Comparison of ENCODE assay signal across 18 cellular contexts in the genomic region with DNA sequence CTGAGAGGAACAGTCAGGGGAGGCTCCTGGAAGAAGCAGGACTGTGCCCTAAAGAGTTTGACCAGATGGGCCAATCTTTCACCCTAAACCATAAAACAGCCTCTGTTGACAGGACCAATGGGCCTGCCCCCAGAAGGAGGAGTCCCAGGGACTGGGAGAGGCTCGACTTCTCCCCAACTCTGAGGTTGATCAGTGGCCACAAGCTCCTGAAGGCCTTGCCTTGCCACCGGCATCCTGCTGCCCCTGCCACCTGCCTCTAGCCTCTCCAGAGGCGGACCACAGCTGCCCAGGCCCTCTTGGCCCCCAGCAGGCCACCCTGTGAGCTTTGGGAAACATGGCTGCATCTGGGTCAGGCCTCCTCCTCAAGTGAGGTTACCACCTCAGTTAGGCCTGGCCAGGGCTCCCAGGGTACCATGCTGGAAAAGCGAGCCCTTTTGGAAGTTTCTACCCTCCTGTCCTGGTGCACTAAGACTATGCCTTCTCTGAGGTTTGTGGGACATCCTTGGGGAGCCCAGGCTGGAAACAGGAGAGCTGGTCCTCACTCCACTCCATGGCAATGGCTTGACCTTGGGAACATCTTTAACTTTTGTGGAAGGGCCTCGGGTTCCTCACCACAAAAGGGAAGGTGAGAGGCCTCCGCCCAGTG. TPM values are rescaled to one million over a fixed set of nuclear protein-coding genes. Genes with fewer than 3 reads are reported as not detected.
DNase-seq lines count a peak whose midpoint lies in the region; ATAC-seq, FAIRE-seq and TF ChIP-seq lines count a peak whose summit lies in the region.
"Had no signal": no experiment of that assay in that cellular context is flagged by ENCODE, and none has a peak within 500 bp of the region (broad histone marks: within the 10 kb centered on the region; RNA-seq: fewer than 3 reads in every experiment).

No MANE protein-coding gene starts in this region.

- no TSS peak for BruUV-seq in HepG2 (replicated peaks; lab: Mats Ljungman, UMichigan)

- H3K4me2 ChIP-seq in HepG2 (ENCODE audit: low read depth, low read length), result no peak overlapping the region

- no peaks in the 10 kb centered on the region for H3K36me3 Mint-ChIP-seq in osteocyte (ENCODE audit: unreplicated experiment)
- H3K36me3 Mint-ChIP-seq: stimulated activated memory B cell treated with anti-CD40 and anti-IgM and Interleukin-4, amounts not matched to agents 10 μg/mL and 1 μg/mL and 100 μg/mL, for 72 hours had no signal

- intact Hi-C loops in HepG2 (cut with micrococcal nuclease; ENCODE audit: unreplicated experiment), result no loop called here

- no peak for DNase-seq in HepG2 (ENCODE audit: low spot score)
- peak; percentile 36 for DNase-seq in ecto neural progenitor cell (ENCODE audit: low spot score)
- DNase-seq in osteocyte (ENCODE audit: extremely low spot score, unreplicated experiment), result peak; percentile 80
- DNase-seq in NCI-H146 (lab: John Stamatoyannopoulos, UW), result no peak
- DNase-seq in RWPE1 (ENCODE audit: low spot score), result no peak
- no peak for DNase-seq in glomerular visceral epithelial cell (ENCODE audit: extremely low spot score)
- DNase-seq: Calu3, GDM1, NCI-H2081, NCI-H526 treated with DMSO at 0.1 percent for 48 hours, PC-3 had no signal

- H3K4me1 Mint-ChIP-seq in osteocyte (ENCODE audit: unreplicated experiment), result peaks cover 23% of the 10 kb centered on the region

- TF ChIP-seq POLR2A in HepG2 (IDR thresholded peaks at IDR 0.05; ENCODE audit: insufficient read depth in 1 of 2, low read depth in 2 of 2, low read length in 2 of 2), result no peak

- H3K4me3 ChIP-seq in liver (ENCODE audit: low read depth in 1 of 3, low read length in 3 of 3), result no peak overlapping the region
- no peak overlapping the region for H3K4me3 ChIP-seq in HepG2 (replicated peaks in 1 of 3; ENCODE audit: insufficient read depth in 1 of 3, low read depth in 2 of 3, low read length in 3 of 3)
- H3K4me3 ChIP-seq: adrenal gland, skin epidermis had no signal

- no peak for ATAC-seq in HepG2
- ATAC-seq in HG02571 (IDR thresholded peaks at IDR 0.05; ENCODE audit: unreplicated experiment), result no peak
- ATAC-seq: PC-3; stimulated activated memory B cell treated with anti-CD40 and anti-IgM and Interleukin-4, amounts not matched to agents 10 μg/mL and 1 μg/mL and 100 μg/mL, for 72 hours had no signal

- in situ Hi-C loops in HepG2 (cut with HindIII; ENCODE audit: extremely low pct_ligation_motif_present, low pct_unique_long_range_greater_than_20kb), result no loop called here

- no peaks in the 10 kb centered on the region for H3K9me3 Mint-ChIP-seq in osteocyte (ENCODE audit: unreplicated experiment)
- H3K9me3 Mint-ChIP-seq: stimulated activated memory B cell treated with anti-CD40 and anti-IgM and Interleukin-4, amounts not matched to agents 10 μg/mL and 1 μg/mL and 100 μg/mL, for 72 hours had no signal

- H3K4me3 Mint-ChIP-seq in osteocyte (ENCODE audit: unreplicated experiment), result no peak overlapping the region
- H3K4me3 Mint-ChIP-seq: stimulated activated memory B cell treated with anti-CD40 and anti-IgM and Interleukin-4, amounts not matched to agents 10 μg/mL and 1 μg/mL and 100 μg/mL, for 72 hours had no signal

- no peak overlapping the region for H3K27ac Mint-ChIP-seq in osteocyte (ENCODE audit: unreplicated experiment)
- H3K27ac Mint-ChIP-seq: stimulated activated memory B cell treated with anti-CD40 and anti-IgM and Interleukin-4, amounts not matched to agents 10 μg/mL and 1 μg/mL and 100 μg/mL, for 72 hours had no signal

- H3K9ac ChIP-seq in liver (ENCODE audit: low read depth in 1 of 2, low read length in 2 of 2) (no peak overlapping the region), HepG2 (ENCODE audit: insufficient read depth, low read depth, low read length) (no peak overlapping the region)

- H3K4me1 ChIP-seq in liver (ENCODE audit: control insufficient read depth in 4 of 4, insufficient read depth in 4 of 4, low read length in 3 of 4) (peaks cover 2 to 21% (median 12%) of the 10 kb centered on the region in 4 donors), HepG2 (ENCODE audit: insufficient read depth, low read length) (peaks cover 21% of the 10 kb centered on the region)

- 86% methylated on average over 6 of the region's 6 CpGs for WGBS in liver
- 33% methylated on average over 2 of the region's 6 CpGs for WGBS in HepG2 (ENCODE audit: low lambda C conversion rate)

- no peak for TF ChIP-seq RAD21 in liver (IDR thresholded peaks at IDR 0.05)
- TF ChIP-seq RAD21 in HepG2 (CRISPR knock-in tag; IDR thresholded peaks at IDR 0.05), result no peak

- no peak for TF ChIP-seq CTCF in liver (IDR thresholded peaks at IDR 0.05; ENCODE audit: low read depth, low read length, missing input control)
- TF ChIP-seq CTCF in HepG2 (CRISPR knock-in tag; IDR thresholded peaks at IDR 0.05), result no peak
- TF ChIP-seq CTCF in osteocyte (IDR thresholded peaks at IDR 0.05), result no peak
- no peak for TF ChIP-seq CTCF in RWPE1 (conservative IDR thresholded peaks at IDR 0.05; ENCODE audit: low read depth)

- no peak for TF ChIP-seq EP300 in HepG2 (IDR thresholded peaks at IDR 0.05; ENCODE audit: low read depth in 2 of 2, low read length in 2 of 2)
- no peak for TF ChIP-seq EP300 in HepG2 (CRISPR knock-in tag; IDR thresholded peaks at IDR 0.05; ENCODE audit: borderline replicate concordance)

- H3K27me3 Mint-ChIP-seq in osteocyte (ENCODE audit: unreplicated experiment), result peaks cover 42% of the 10 kb centered on the region

- FAIRE-seq in HepG2 (lab: Jason Lieb, UNC), result no peak
- FAIRE-seq: frontal cortex had no signal

- H3K36me3 ChIP-seq in liver (ENCODE audit: control insufficient read depth in 4 of 4, insufficient read depth in 3 of 4, low read depth in 1 of 4, low read length in 3 of 4), result no peaks in the 10 kb centered on the region
- H3K36me3 ChIP-seq in HepG2 (replicated peaks in 1 of 2; ENCODE audit: control insufficient read depth in 1 of 2, insufficient read depth in 2 of 2, low read length in 2 of 2), result no peaks in the 10 kb centered on the region
- H3K36me3 ChIP-seq: adrenal gland, neutrophil had no signal

- H3K27ac ChIP-seq in liver (ENCODE audit: low read depth in 1 of 2, low read length in 2 of 2) (peak overlapping the region; percentile 5 to 29), HepG2 (ENCODE audit: extremely low read length, insufficient read depth, low read length) (no peak overlapping the region), RWPE1 (no peak overlapping the region)
- H3K27ac ChIP-seq: adrenal gland, neutrophil had no signal

- CTCF ChIA-PET in HepG2 (lab: Yijun Ruan, JAX; ENCODE audit: low intra/inter-chr PET ratio, low total read pairs), result no interaction called here
- CTCF ChIA-PET in RWPE1 (lab: Yijun Ruan, JAX), result no interaction called here

- H3K79me2 ChIP-seq in HepG2 (ENCODE audit: insufficient read depth, low read length), result no peaks in the 10 kb centered on the region

- no peaks in the 10 kb centered on the region for H4K20me1 ChIP-seq in HepG2 (ENCODE audit: insufficient read depth, low read length)

- H3K9me3 ChIP-seq in liver (ENCODE audit: control insufficient read depth in 4 of 4, low read length in 3 of 4) (no peaks in the 10 kb centered on the region), HepG2 (ENCODE audit: low read length) (no peaks in the 10 kb centered on the region)
- H3K9me3 ChIP-seq: adrenal gland, neutrophil had no signal

- no peak overlapping the region for H2AFZ ChIP-seq in HepG2 (ENCODE audit: low read length)

- POLR2A ChIA-PET in HepG2 (lab: Yijun Ruan, JAX), result no interaction called here
- POLR2A ChIA-PET in RWPE1 (lab: Yijun Ruan, JAX; ENCODE audit: low non-redundant PET), result no interaction called here

- H3K27me3 ChIP-seq in liver (ENCODE audit: control insufficient read depth in 4 of 4, insufficient read depth in 4 of 4, low read length in 3 of 4), result no peaks in the 10 kb centered on the region
- peaks cover 6 to 38% of the 10 kb centered on the region in 2 experiments; a peak in 4 of 5 replicates for H3K27me3 ChIP-seq in HepG2 (ENCODE audit: control insufficient read depth in 1 of 2, insufficient read depth in 2 of 2, low read length in 2 of 2)

TF ChIP-seq in liver, 16 proteins besides CTCF, POLR2A, EP300 and RAD21 (continues in another document):
- TF ChIP-seq HNF4G (IDR thresholded peaks at IDR 0.05) (no peak), YY1 (IDR thresholded peaks at IDR 0.05) (no peak), JUND (IDR thresholded peaks at IDR 0.05) (no peak), SP1 (IDR thresholded peaks at IDR 0.05) (no peak), NR2F2 (IDR thresholded peaks at IDR 0.05) (no peak), RXRA (IDR thresholded peaks at IDR 0.05) (no peak)

TF ChIP-seq in HepG2, 621 proteins besides CTCF, POLR2A, EP300 and RAD21 (continues in another document):
- TF ChIP-seq SMARCC2 (IDR thresholded peaks at IDR 0.05), result no peak
- TF ChIP-seq ZNF816 (CRISPR knock-in tag; IDR thresholded peaks at IDR 0.05; ENCODE audit: borderline replicate concordance), result no peak
- no peak for TF ChIP-seq NFE2L1 (CRISPR knock-in tag; IDR thresholded peaks at IDR 0.05; ENCODE audit: borderline replicate concordance)

RNA-seq across cellular contexts. Expression of a gene that starts 2.9 kb away (rescaled TPM):
- 10 to 100 TPM in 1 of 2 donors, 1 to 10 TPM in 1; 2.3 to 41.8 TPM for total RNA-seq in liver
- polyA plus RNA-seq in liver, result 10 to 100 TPM; 14.1 to 15.1 TPM
- total RNA-seq in HepG2 (2016; rRNA removed; fragmentation: Illumina TruSeq; extraction: Trizol), result 0.04 TPM in 1 of 2 replicates, not detected in the other
- total RNA-seq in HepG2 (2016; cell fraction: cytosol; rRNA removed; fragmentation: Illumina TruSeq; extraction: Trizol; ENCODE audit: low read depth), result not detected in 2 replicates
- total RNA-seq in HepG2 (2016; cell fraction: insoluble cytoplasmic fraction; rRNA removed; fragmentation: Illumina TruSeq; extraction: Trizol), result 0.19 TPM in 1 of 2 replicates, not detected in the other
- 0.12 TPM in 1 of 2 replicates, not detected in the other for total RNA-seq in HepG2 (2016; cell fraction: membrane; rRNA removed; fragmentation: Illumina TruSeq; extraction: Trizol)
- not detected in 2 replicates for total RNA-seq in HepG2 (2016; cell fraction: nucleus; rRNA removed; fragmentation: Illumina TruSeq; extraction: Trizol)
- polyA plus RNA-seq in HepG2 (2011; rRNA removed), result 0.07 and 0.11 TPM in 2 replicates
- 0.04 TPM in 2 replicates for polyA plus RNA-seq in HepG2 (2011; cell fraction: cytosol; rRNA removed)
- polyA plus RNA-seq in HepG2 (2011; cell fraction: nucleus; rRNA removed), result 0.27 and 0.29 TPM in 2 replicates
- polyA plus RNA-seq in HepG2 (2012), result 0.30 TPM in 1 of 2 replicates, not detected in the other
- 0.03 TPM in 1 of 2 replicates, not detected in the other for polyA plus RNA-seq in HepG2 (2016; cell fraction: cytosol; fragmentation: Illumina TruSeq; extraction: Trizol; ENCODE audit: low read depth)
- not detected in 2 replicates for polyA plus RNA-seq in HepG2 (2016; cell fraction: insoluble cytoplasmic fraction; fragmentation: Illumina TruSeq; extraction: Trizol; ENCODE audit: low read depth)
- not detected in 2 replicates for polyA plus RNA-seq in HepG2 (2016; cell fraction: membrane; fragmentation: Illumina TruSeq; extraction: Trizol; ENCODE audit: low read depth)
- polyA plus RNA-seq in HepG2 (2016; cell fraction: nucleus; fragmentation: Illumina TruSeq; extraction: Trizol; ENCODE audit: insufficient read depth, low read depth), result not detected in 2 replicates
- polyA minus RNA-seq in HepG2 (2011; rRNA and poly(A)+ RNA removed; ENCODE audit: low replicate concordance), result 0.86 TPM in 1 of 2 replicates, not detected in the other
- polyA minus RNA-seq in HepG2 (2011; cell fraction: cytosol; rRNA and poly(A)+ RNA removed), result not detected in 2 replicates
- 0.12 TPM in 1 of 2 replicates, not detected in the other for polyA minus RNA-seq in HepG2 (2011; cell fraction: nucleus; rRNA and poly(A)+ RNA removed)
- total RNA-seq in osteocyte, result 8.9 and 9.2 TPM in 2 replicates

Comparison
In these comparisons a context has a peak if more than half of its experiments do, and no peak if none do; other contexts are left out.
1. H3K27ac ChIP-seq: peak in liver (2 of 2); none in HepG2 (single experiment) and RWPE1 (single experiment).
2. DNase-seq: peak in ecto neural progenitor cell (single experiment) and osteocyte (single experiment); none in HepG2 (single experiment), NCI-H146 (single experiment), RWPE1 (single experiment) and glomerular visceral epithelial cell (single experiment).